10 cellular contexts compared by ENCODE assay signal in the genomic region with DNA sequence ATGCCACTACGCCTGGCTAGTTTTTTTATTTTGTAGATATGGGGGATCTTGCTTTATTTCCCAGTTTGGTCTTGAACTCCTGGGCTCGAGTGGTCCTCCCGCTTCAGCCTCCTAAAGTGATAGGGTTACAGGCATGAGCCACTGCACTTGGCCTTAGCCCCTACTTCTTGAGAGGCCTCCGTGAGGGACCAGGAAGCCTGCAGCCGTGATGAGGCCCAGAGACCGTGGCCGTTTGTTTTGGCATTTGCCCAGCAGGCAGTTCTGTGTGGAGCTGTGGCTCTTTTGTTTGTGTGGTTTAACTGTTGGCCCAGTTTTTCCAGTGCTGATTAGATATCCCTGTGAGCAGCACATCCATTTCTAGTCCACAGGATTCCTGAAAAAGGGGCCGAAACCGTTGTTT. TPM values are rescaled to one million over a fixed set of nuclear protein-coding genes. Genes with fewer than 3 reads are reported as not detected.
A peak's percentile ranks its signal among the peaks of the same experiment; 100 is the strongest.
DNase-seq lines count a peak whose midpoint lies in the region; ATAC-seq, FAIRE-seq and TF ChIP-seq lines count a peak whose summit lies in the region.
"Had no signal": no experiment of that assay in that cellular context is flagged by ENCODE, and none has a peak within 500 bp of the region (broad histone marks: within the 10 kb centered on the region; RNA-seq: fewer than 3 reads in every experiment).

No MANE protein-coding gene starts in this region.

- no peak overlapping the region for H3K4me3 Mint-ChIP-seq in T-helper 17 cell
- no peak overlapping the region for H3K4me3 Mint-ChIP-seq in activated CD8-positive, alpha-beta T cell treated with anti-CD3 and anti-CD28 coated beads for 36 hours
- H3K4me3 Mint-ChIP-seq: T-cell had no signal

- POLR2A ChIA-PET in activated CD8-positive, alpha-beta T cell treated with anti-CD3 and anti-CD28 coated beads for 36 hours (lab: Charles Lee) = no interaction called here

- CTCF ChIA-PET in activated CD8-positive, alpha-beta T cell treated with anti-CD3 and anti-CD28 coated beads for 36 hours (lab: Charles Lee) = interaction anchor here (1.4 kb wide), 1 partner anchor 10 kb away, joined by 4 read pairs; no protein-coding TSS in a partner anchor

- H3K9ac ChIP-seq in kidney (ENCODE audit: low read length in 2 of 2) = no peak overlapping the region

- H3K9me3 ChIP-seq in kidney (ENCODE audit: control insufficient read depth in 1 of 2, low read length in 2 of 2) (no peaks in the 10 kb centered on the region), upper lobe of right lung (no peaks in the 10 kb centered on the region), T-helper 17 cell (ENCODE audit: control insufficient read depth, low read length, poor library complexity, severe bottlenecking) (no peaks in the 10 kb centered on the region)
- H3K9me3 ChIP-seq: A549 had no signal

- ATAC-seq in upper lobe of right lung = peak; percentile 57
- no peak for ATAC-seq in T-helper 17 cell
- ATAC-seq in activated CD8-positive, alpha-beta T cell treated with anti-CD3 and anti-CD28 coated beads for 36 hours = no peak
- ATAC-seq in GM19328 (IDR thresholded peaks at IDR 0.05; ENCODE audit: unreplicated experiment) = no peak
- ATAC-seq: T-cell had no signal

- H3K4me1 Mint-ChIP-seq in T-helper 17 cell = no peaks in the 10 kb centered on the region
- H3K4me1 Mint-ChIP-seq in activated CD8-positive, alpha-beta T cell treated with anti-CD3 and anti-CD28 coated beads for 36 hours (ENCODE audit: low read depth) = no peaks in the 10 kb centered on the region
- H3K4me1 Mint-ChIP-seq: T-cell had no signal

- intact Hi-C loops in kidney (cut with DNase I) (no loop called here), upper lobe of right lung (cut with DNase I) (no loop called here)
- intact Hi-C loops in activated CD8-positive, alpha-beta T cell treated with anti-CD3 and anti-CD28 coated beads for 36 hours (cut with micrococcal nuclease) = no loop called here

- H3K27me3 Mint-ChIP-seq in T-helper 17 cell = no peaks in the 10 kb centered on the region
- H3K27me3 Mint-ChIP-seq in activated CD8-positive, alpha-beta T cell treated with anti-CD3 and anti-CD28 coated beads for 36 hours = no peaks in the 10 kb centered on the region

- H3K4me3 ChIP-seq in kidney (ENCODE audit: low read length in 2 of 2) (no peak overlapping the region), upper lobe of right lung (no peak overlapping the region)
- H3K4me3 ChIP-seq: A549 had no signal

- H3K27me3 ChIP-seq in upper lobe of right lung = no peaks in the 10 kb centered on the region

- no peak for FAIRE-seq in kidney (lab: Jason Lieb, UNC)
- FAIRE-seq: A549 had no signal

- H3K9me3 Mint-ChIP-seq in activated CD8-positive, alpha-beta T cell treated with anti-CD3 and anti-CD28 coated beads for 36 hours = no peaks in the 10 kb centered on the region
- H3K9me3 Mint-ChIP-seq: T-cell had no signal

- TF ChIP-seq CTCF in kidney (IDR thresholded peaks at IDR 0.05; ENCODE audit: borderline replicate concordance, extremely low read depth, insufficient read depth) (no peak), upper lobe of right lung (IDR thresholded peaks at IDR 0.05) (no peak)
- TF ChIP-seq CTCF in activated CD8-positive, alpha-beta T cell treated with anti-CD3 and anti-CD28 coated beads for 36 hours (IDR thresholded peaks at IDR 0.05) = no peak

- H3K27ac Mint-ChIP-seq in T-helper 17 cell = no peak overlapping the region
- H3K27ac Mint-ChIP-seq in activated CD8-positive, alpha-beta T cell treated with anti-CD3 and anti-CD28 coated beads for 36 hours = no peak overlapping the region
- H3K27ac Mint-ChIP-seq: T-cell had no signal

- H3K4me1 ChIP-seq in kidney (ENCODE audit: control insufficient read depth in 1 of 2, insufficient read depth in 1 of 2, low read depth in 1 of 2, low read length in 2 of 2) (peaks cover 0 to 6% of the 10 kb centered on the region in 2 donors), upper lobe of right lung (peaks cover 16% of the 10 kb centered on the region)

- no peak overlapping the region for H3K27ac ChIP-seq in kidney (ENCODE audit: low read depth in 2 of 2, low read length in 2 of 2)
- H3K27ac ChIP-seq in upper lobe of right lung = no peak overlapping the region

- H3K36me3 Mint-ChIP-seq in T-helper 17 cell (ENCODE audit: low read depth) = no peaks in the 10 kb centered on the region
- H3K36me3 Mint-ChIP-seq in activated CD8-positive, alpha-beta T cell treated with anti-CD3 and anti-CD28 coated beads for 36 hours (ENCODE audit: low read depth) = no peaks in the 10 kb centered on the region
- H3K36me3 Mint-ChIP-seq: T-cell had no signal

- DNase-seq in NCI-H146 (lab: John Stamatoyannopoulos, UW) = peak; percentile 24
- no peak for DNase-seq in NCI-H146 treated with DMSO at 0.1 percent for 48 hours (lab: John Stamatoyannopoulos, UW; ENCODE audit: unreplicated experiment)
- DNase-seq in amniotic epithelial cell (ENCODE audit: low read depth) = peak; percentile 95
- DNase-seq in kidney = peak; percentile 84
- DNase-seq in upper lobe of right lung = peak; percentile 72
- no peak for DNase-seq in T-helper 17 cell
- DNase-seq in activated CD8-positive, alpha-beta T cell treated with anti-CD3 and anti-CD28 coated beads for 36 hours = no peak
- DNase-seq: T-cell had no signal

- H3K36me3 ChIP-seq in kidney (ENCODE audit: control insufficient read depth in 1 of 2, insufficient read depth in 2 of 2, low read length in 2 of 2) (no peaks in the 10 kb centered on the region), upper lobe of right lung (no peaks in the 10 kb centered on the region)

RNA-seq across cellular contexts. Expression of gene SRSF3, which starts 39.8 kb away (rescaled TPM):
- total RNA-seq in kidney (257 TPM), upper lobe of right lung (169 TPM), T-helper 17 cell (100 to 1,000 TPM; 638 to 646 TPM)
- polyA plus RNA-seq in kidney (ENCODE audit: insufficient read depth, low read depth, low replicate concordance) = 222 TPM
- 100 to 1,000 TPM; 402 to 404 TPM for total RNA-seq in activated CD8-positive, alpha-beta T cell treated with anti-CD3 and anti-CD28 coated beads for 36 hours

RNA-seq across cellular contexts. Expression of gene CDKN1A, which starts 44.6 kb away (rescaled TPM):
- total RNA-seq in kidney (66.2 TPM), upper lobe of right lung (151 TPM), T-helper 17 cell (100 to 1,000 TPM; 180 to 255 TPM)
- polyA plus RNA-seq in kidney (ENCODE audit: insufficient read depth, low read depth, low replicate concordance) = 46.4 TPM
- total RNA-seq in activated CD8-positive, alpha-beta T cell treated with anti-CD3 and anti-CD28 coated beads for 36 hours = 10 to 100 TPM; 42.3 to 47.4 TPM

Comparison
In these comparisons a context has a peak if more than half of its experiments do, and no peak if none do; other contexts are left out.
1. DNase-seq: peak in NCI-H146 (single experiment), amniotic epithelial cell (single experiment), kidney (single experiment) and upper lobe of right lung (single experiment); none in NCI-H146 treated with DMSO at 0.1 percent for 48 hours (single experiment), T-helper 17 cell (0 of 3) and activated CD8-positive, alpha-beta T cell treated with anti-CD3 and anti-CD28 coated beads for 36 hours (single experiment).